Comparison of ENCODE assay signal across 13 cellular contexts in genomic region chr13:43058836-43059235, GRCh38. TPM values are rescaled to one million over a fixed set of nuclear protein-coding genes. Genes with fewer than 3 reads are reported as not detected.
DNase-seq lines count a peak whose midpoint lies in the region; ATAC-seq and TF ChIP-seq lines count a peak whose summit lies in the region.
"Had no signal": no experiment of that assay in that cellular context is flagged by ENCODE, and none has a peak within 500 bp of the region (broad histone marks: within the 10 kb centered on the region; RNA-seq: fewer than 3 reads in every experiment).

No MANE protein-coding gene starts in this region.

- H3K4me3 ChIP-seq in Panc1 (ENCODE audit: low read depth in 2 of 2, low read length in 2 of 2), result no peak overlapping the region
- H3K4me3 ChIP-seq in endodermal cell (ENCODE audit: low read length), result peak overlapping the region; percentile 100

- H3K4me1 Mint-ChIP-seq in endodermal cell, result peaks cover 61% of the 10 kb centered on the region

- intact Hi-C loops in Panc1 (cut with micrococcal nuclease; ENCODE audit: unreplicated experiment), result no loop called here

- TF ChIP-seq CTCF in Panc1 (IDR thresholded peaks at IDR 0.05) (no peak), endodermal cell (conservative IDR thresholded peaks at IDR 0.05) (no peak)

- H3K27ac ChIP-seq in Panc1 (ENCODE audit: low read length), result peak overlapping the region; percentile 59; the same call in 1 of the 2 replicates
- H3K27ac ChIP-seq in endodermal cell (ENCODE audit: low read depth, low read length), result no peak overlapping the region
- H3K27ac ChIP-seq: 22Rv1 had no signal

- in situ Hi-C loops in Panc1 (cut with HindIII; ENCODE audit: low pct_unique_long_range_greater_than_20kb, low sequenced_read_pairs), result no loop called here

- DNase-seq in NCI-H146 (lab: John Stamatoyannopoulos, UW) (peak; percentile 25), NCI-H146 treated with DMSO at 0.1 percent for 48 hours (lab: John Stamatoyannopoulos, UW; ENCODE audit: unreplicated experiment) (no peak), Panc1 (ENCODE audit: low read depth, low spot score) (no peak), endodermal cell (no peak), non-pigmented ciliary epithelial cell (ENCODE audit: low read depth) (peak; percentile 11), hepatic stellate cell (ENCODE audit: low spot score) (no peak)
- DNase-seq in stimulated activated CD4-positive, alpha-beta T cell treated with anti-CD3 and anti-CD28 coated beads, Interleukin-2, amount 100 ng/mL, for 24 hours, result no peak
- DNase-seq: activated CD4-positive, CD25-positive, alpha-beta regulatory T cell; MM.1S; NCI-H524; SHP77 treated with DMSO at 0.1 percent for 48 hours had no signal

- 71 to 86% methylated on average over 1 to 6 of the region's 6 CpGs for WGBS in endodermal cell (ENCODE audit: insufficient coverage in 1 of 2, insufficient read length in 1 of 2), 2 experiments

- H3K27ac Mint-ChIP-seq in endodermal cell, result peak overlapping the region; percentile 93

- no TSS peak for BruUV-seq in Panc1 (replicated peaks; lab: Mats Ljungman, UMichigan)

- peak overlapping the region; percentile 100 for H3K9ac ChIP-seq in endodermal cell (ENCODE audit: extremely low read depth, low read length, poor library complexity, severe bottlenecking)

- ATAC-seq in Panc1, result no peak
- no peak for ATAC-seq in GM18498 (IDR thresholded peaks at IDR 0.05; ENCODE audit: unreplicated experiment)

- CTCF ChIA-PET in Panc1 (lab: Charles Lee), result no interaction called here

- POLR2A ChIA-PET in Panc1 (lab: Charles Lee), result no interaction called here

- H3K4me3 Mint-ChIP-seq in endodermal cell, result no peak overlapping the region

- H3K4me1 ChIP-seq in Panc1 (ENCODE audit: control insufficient read depth, insufficient read depth, low read length), result peaks cover 13% of the 10 kb centered on the region
- H3K4me1 ChIP-seq in endodermal cell (ENCODE audit: control insufficient read depth, insufficient read depth, low read length), result peaks cover 1% of the 10 kb centered on the region

- H3K9me3 Mint-ChIP-seq in endodermal cell, result peaks cover 2% of the 10 kb centered on the region

- H3K36me3 Mint-ChIP-seq in endodermal cell (ENCODE audit: low read depth), result peaks cover 18% of the 10 kb centered on the region

- H3K27me3 ChIP-seq in Panc1 (ENCODE audit: control insufficient read depth, insufficient read depth, low read length), result no peaks in the 10 kb centered on the region
- H3K27me3 ChIP-seq in endodermal cell (ENCODE audit: control insufficient read depth, insufficient read depth, low read length, poor library complexity, severe bottlenecking), result no peaks in the 10 kb centered on the region

- H3K27me3 Mint-ChIP-seq in endodermal cell (ENCODE audit: insufficient read depth), result no peaks in the 10 kb centered on the region

- no peaks in the 10 kb centered on the region for H3K36me3 ChIP-seq in Panc1 (ENCODE audit: control insufficient read depth, insufficient read depth, low read length)
- H3K36me3 ChIP-seq in endodermal cell (ENCODE audit: control insufficient read depth, insufficient read depth, low read length), result peaks cover 45% of the 10 kb centered on the region

- H3K9me3 ChIP-seq in Panc1 (ENCODE audit: control insufficient read depth, insufficient read depth, low read depth, low read length), result no peaks in the 10 kb centered on the region
- no peaks in the 10 kb centered on the region for H3K9me3 ChIP-seq in endodermal cell (ENCODE audit: control insufficient read depth, low read length)

RNA-seq across cellular contexts. Expression of gene DNAJC15, which starts 35.5 kb away (rescaled TPM):
- total RNA-seq in Panc1 (2021; ENCODE audit: unreplicated experiment) (20.3 TPM), endodermal cell (10 to 100 TPM; 29.7 to 46.9 TPM)
- polyA plus RNA-seq in Panc1 (2012; ENCODE audit: insufficient read length), result 23.9 TPM
- 32.0 TPM for polyA plus RNA-seq in endodermal cell (2013, experiment 1 of 2)
- 29.6 TPM for polyA plus RNA-seq in endodermal cell (2013, experiment 2 of 2)

Comparison
In these comparisons a context has a peak if more than half of its experiments do, and no peak if none do; other contexts are left out.
1. DNase-seq: peak in NCI-H146 (single experiment) and non-pigmented ciliary epithelial cell (single experiment); none in NCI-H146 treated with DMSO at 0.1 percent for 48 hours (single experiment), Panc1 (single experiment), endodermal cell (single experiment), hepatic stellate cell (single experiment) and stimulated activated CD4-positive, alpha-beta T cell treated with anti-CD3 and anti-CD28 coated beads, Interleukin-2, amount 100 ng/mL, for 24 hours (0 of 2).